24 cellular contexts compared by ENCODE assay signal in genomic region chr16:82295306-82296201, GRCh38.
"Had no signal": no experiment of that assay in that cellular context is flagged by ENCODE, and none has a peak within 500 bp of the region (broad histone marks: within the 10 kb centered on the region; RNA-seq: fewer than 3 reads in every experiment).

No MANE protein-coding gene starts in this region.

- H3K36me3 Mint-ChIP-seq: activated naive CD8-positive, alpha-beta T cell had no signal

- ATAC-seq: activated CD8-positive, alpha-beta T cell treated with anti-CD3 and anti-CD28 coated beads, Interleukin-2, amount 10 ng/mL, durations not matched to agents 7 days and 5 days; activated T-cell treated with anti-CD3 and anti-CD28 coated beads, Interleukin-2, amount 50 U/mL, for 4 hours; activated T-helper 17 cell treated with anti-CD3 and anti-CD28 coated beads, Interleukin-2, amount 50 U/mL, for 72 hours; esophagus mucosa had no signal

- H3K27ac Mint-ChIP-seq: activated CD8-positive, alpha-beta T cell treated with anti-CD3 and anti-CD28 coated beads, Interleukin-2, amount 10 ng/mL, durations not matched to agents 7 days and 5 days; activated naive CD8-positive, alpha-beta T cell; activated T-helper 17 cell treated with anti-CD3 and anti-CD28 coated beads, Interleukin-2, amount 50 U/mL, for 72 hours; dendritic cell treated with granulocyte-macrophage colony-stimulating factor and Interleukin-4, amounts not matched to agents 40 ng/mL and 50 ng/mL, for 4 days; endodermal cell had no signal

- H3K36me3 ChIP-seq: brain microvascular endothelial cell had no signal

- H3K27ac ChIP-seq: brain microvascular endothelial cell, coronary artery, dorsolateral prefrontal cortex had no signal

- H3K9me3 Mint-ChIP-seq: activated T-cell treated with anti-CD3 and anti-CD28 coated beads, Interleukin-2, amount 50 U/mL, for 4 hours; activated T-helper 17 cell treated with anti-CD3 and anti-CD28 coated beads, Interleukin-2, amount 50 U/mL, for 72 hours; central memory CD8-positive, alpha-beta T cell; dendritic cell treated with granulocyte-macrophage colony-stimulating factor and Interleukin-4, amounts not matched to agents 40 ng/mL and 50 ng/mL, for 4 days; endodermal cell had no signal

- H3K4me1 Mint-ChIP-seq: activated T-helper 17 cell treated with anti-CD3 and anti-CD28 coated beads, Interleukin-2, amount 50 U/mL, for 72 hours; central memory CD8-positive, alpha-beta T cell; endodermal cell had no signal

- H3K4me3 Mint-ChIP-seq: activated CD8-positive, alpha-beta T cell treated with anti-CD3 and anti-CD28 coated beads, Interleukin-2, amount 10 ng/mL, durations not matched to agents 7 days and 5 days; activated naive CD8-positive, alpha-beta T cell; activated T-cell treated with anti-CD3 and anti-CD28 coated beads, Interleukin-2, amount 50 U/mL, for 4 hours; activated T-helper 17 cell treated with anti-CD3 and anti-CD28 coated beads, Interleukin-2, amount 50 U/mL, for 72 hours; central memory CD8-positive, alpha-beta T cell; dendritic cell treated with granulocyte-macrophage colony-stimulating factor and Interleukin-4, amounts not matched to agents 40 ng/mL and 50 ng/mL, for 4 days; endodermal cell had no signal

- H3K27me3 ChIP-seq: brain microvascular endothelial cell, dorsolateral prefrontal cortex had no signal

- H3K4me3 ChIP-seq: coronary artery, dorsolateral prefrontal cortex had no signal

- DNase-seq: activated CD4-positive, alpha-beta T cell treated with anti-CD3 and anti-CD28 coated beads for 48 hours; activated CD4-positive, alpha-beta T cell treated with anti-CD3 and anti-CD28 coated beads, Interleukin-2, amount 50 U/mL, for 1 hour; activated CD4-positive, alpha-beta T cell treated with anti-CD3 and anti-CD28 coated beads, Interleukin-2, amount 50 U/mL, for 48 hours; activated CD8-positive, alpha-beta T cell treated with anti-CD3 and anti-CD28 coated beads, Interleukin-2, amount 10 ng/mL, durations not matched to agents 7 days and 5 days; activated effector memory CD4-positive, alpha-beta T cell treated with Interleukin-2 at 50 U/mL for 16 hours; activated gamma-delta T cell treated with Interleukin-2 at 50 U/mL for 16 hours; activated naive CD4-positive, alpha-beta T cell treated with anti-CD3 and anti-CD28 coated beads, Interleukin-2, amount 50 U/mL, for 16 hours; activated naive CD4-positive, alpha-beta T cell treated with Interleukin-2 at 50 U/mL for 16 hours; activated T-cell treated with anti-CD3 and anti-CD28 coated beads, Interleukin-2, amount 50 U/mL, for 4 hours; amniotic stem cell; anterior cingulate cortex; brain microvascular endothelial cell; dorsolateral prefrontal cortex; effector memory CD4-positive, alpha-beta T cell; endodermal cell; foreskin fibroblast; head of caudate nucleus; T-helper 2 cell had no signal
